13 cellular contexts compared by ENCODE assay signal in genomic region chr7:26449175-26450165, GRCh38.
DNase-seq lines count a peak whose midpoint lies in the region.
"Had no signal": no experiment of that assay in that cellular context is flagged by ENCODE, and none has a peak within 500 bp of the region (broad histone marks: within the 10 kb centered on the region; RNA-seq: fewer than 3 reads in every experiment).

No MANE protein-coding gene starts in this region.

- DNase-seq in GM03348 (ENCODE audit: low spot score) (peak; percentile 57), RPMI7951 (ENCODE audit: low read depth) (peak; percentile 90), fibroblast of the conjunctiva (ENCODE audit: low read depth) (peak; percentile 2), renal cortical epithelial cell (ENCODE audit: low read depth) (peak; percentile 95), CD1c-positive myeloid dendritic cell (ENCODE audit: extremely low spot score) (no peak), NCI-H1436 (lab: John Stamatoyannopoulos, UW) (no peak), HuH-7 (ENCODE audit: low spot score) (no peak), SIG-M5 treated with dmso at 0.1 percent for 504 hours (lab: John Stamatoyannopoulos, UW; ENCODE audit: unreplicated experiment) (no peak)
- DNase-seq: activated CD4-positive, alpha-beta T cell treated with anti-CD3 and anti-CD28 coated beads for 4 hours; activated gamma-delta T cell; CD8-positive, alpha-beta T cell; head of caudate nucleus; NCI-H524 treated with DMSO at 0.1 percent for 48 hours had no signal

Comparison
In these comparisons a context has a peak if more than half of its experiments do, and no peak if none do; other contexts are left out.
1. DNase-seq: peak in GM03348 (single experiment), RPMI7951 (single experiment), fibroblast of the conjunctiva (single experiment) and renal cortical epithelial cell (single experiment); none in CD1c-positive myeloid dendritic cell (single experiment), NCI-H1436 (single experiment), HuH-7 (single experiment) and SIG-M5 treated with dmso at 0.1 percent for 504 hours (single experiment).